ENCODE assay signal across 13 cellular contexts in genomic region chr3:130102545-130102944, GRCh38. TPM values are rescaled to one million over a fixed set of nuclear protein-coding genes. Genes with fewer than 3 reads are reported as not detected.
"Had no signal": no experiment of that assay in that cellular context is flagged by ENCODE, and none has a peak within 500 bp of the region (broad histone marks: within the 10 kb centered on the region; RNA-seq: fewer than 3 reads in every experiment).

No MANE protein-coding gene starts in this region.

RNA-seq across cellular contexts. Expression of gene ALG1L2, which starts 20.9 kb away (rescaled TPM):
- total RNA-seq: omental fat pad, osteoblast, prostate gland, psoas muscle, pulmonary artery endothelial cell, right atrium auricular region, sigmoid colon, smooth muscle cell had no signal
- polyA plus RNA-seq: naive thymus-derived CD4-positive, alpha-beta T cell; neural cell; ovary; pancreas; psoas muscle; right cardiac atrium had no signal
